Comparison of ENCODE assay signal across 14 cellular contexts in the genomic region with DNA sequence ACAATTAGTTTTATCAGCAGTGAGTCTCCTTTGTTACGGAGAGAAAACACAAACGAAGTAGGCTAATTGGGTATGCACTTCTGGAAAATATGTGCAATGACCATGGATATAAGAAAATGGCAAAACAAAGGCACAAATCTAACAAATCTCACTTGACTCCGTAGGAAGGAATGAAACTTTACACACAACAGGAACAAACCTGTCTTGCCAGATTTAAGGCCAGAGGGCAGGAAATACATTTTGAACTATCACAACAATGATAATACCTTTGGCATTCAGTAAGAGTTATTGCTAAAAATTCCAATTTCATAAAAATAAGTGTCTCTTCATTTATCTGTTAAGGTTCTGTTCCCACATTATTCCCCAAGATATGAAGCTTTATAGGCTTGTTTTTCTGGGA.
"Had no signal": no experiment of that assay in that cellular context is flagged by ENCODE, and none has a peak within 500 bp of the region (broad histone marks: within the 10 kb centered on the region; RNA-seq: fewer than 3 reads in every experiment).

No MANE protein-coding gene starts in this region.

- ATAC-seq: gastroesophageal sphincter, heart right ventricle, left lobe of liver, right lobe of liver had no signal

- H3K9ac ChIP-seq: neural progenitor cell had no signal

- DNase-seq: activated CD4-positive, alpha-beta T cell treated with anti-CD3 and anti-CD28 coated beads, Interleukin-2, amount 50 U/mL, for 4 hours; activated CD4-positive, CD25-positive, alpha-beta regulatory T cell treated with anti-CD3 and anti-CD28 coated beads, Interleukin-2, amount 50 U/mL, for 72 hours; activated naive CD4-positive, alpha-beta T cell treated with Interleukin-2 at 50 U/mL for 16 hours; activated T-cell treated with anti-CD3 and anti-CD28 coated beads for 4 hours; heart right ventricle; naive B cell; right lobe of liver; spleen had no signal

- H3K4me2 ChIP-seq: neural progenitor cell had no signal

- H2AFZ ChIP-seq: neural progenitor cell had no signal

- H3K27ac ChIP-seq: ascending aorta, cardiac muscle cell, gastroesophageal sphincter, heart right ventricle, neural progenitor cell, right lobe of liver, spleen, suprapubic skin had no signal

- H3K27me3 ChIP-seq: ascending aorta, gastroesophageal sphincter, heart right ventricle, neural progenitor cell, right lobe of liver, spleen, suprapubic skin had no signal

- H3K36me3 ChIP-seq: cardiac muscle cell, neural progenitor cell had no signal

- H3K9me3 ChIP-seq: ascending aorta, gastroesophageal sphincter, heart right ventricle, right lobe of liver, spleen, suprapubic skin had no signal

- H3K4me3 ChIP-seq: ascending aorta, cardiac muscle cell, gastroesophageal sphincter, heart right ventricle, neural progenitor cell, right lobe of liver, spleen, suprapubic skin had no signal

- H3K4me1 ChIP-seq: ascending aorta, gastroesophageal sphincter, heart right ventricle, neural progenitor cell, right lobe of liver, spleen had no signal
